8 cellular contexts compared by ENCODE assay signal in genomic region chr1:43992232-43992995, GRCh38. TPM values are rescaled to one million over a fixed set of nuclear protein-coding genes. Genes with fewer than 3 reads are reported as not detected.
A peak's percentile ranks its signal among the peaks of the same experiment; 100 is the strongest.
DNase-seq lines count a peak whose midpoint lies in the region; ATAC-seq and TF ChIP-seq lines count a peak whose summit lies in the region.

No MANE protein-coding gene starts in this region.

- H3K27me3 ChIP-seq in DOHH2 (ENCODE audit: control insufficient read depth, low read length) (no peaks in the 10 kb centered on the region), OCI-LY3 (ENCODE audit: low read depth, low read length) (no peaks in the 10 kb centered on the region), trophoblast cell (ENCODE audit: insufficient read depth, low read length) (no peaks in the 10 kb centered on the region)

- WGBS in trophoblast cell (ENCODE audit: extremely low coverage, insufficient coverage, insufficient read length): no CpG with 5 or more reads among the region's 11 CpGs

- H3K9me3 ChIP-seq in DOHH2 (ENCODE audit: control insufficient read depth, insufficient read depth, low read length) (no peaks in the 10 kb centered on the region), OCI-LY3 (ENCODE audit: insufficient read depth, low read length) (no peaks in the 10 kb centered on the region), trophoblast cell (ENCODE audit: insufficient read depth, low read depth, low read length) (peaks cover 3% of the 10 kb centered on the region)

- H3K9me2 ChIP-seq in DOHH2 (replicated peaks; ENCODE audit: control insufficient read depth, low read length): no peaks in the 10 kb centered on the region

- H3K36me3 ChIP-seq in DOHH2 (ENCODE audit: control insufficient read depth, low read length) (no peaks in the 10 kb centered on the region), OCI-LY3 (replicated peaks; ENCODE audit: low read depth, low read length) (no peaks in the 10 kb centered on the region), trophoblast cell (ENCODE audit: control insufficient read depth in 1 of 2, insufficient read depth in 2 of 2, low read length in 2 of 2) (no peaks in the 10 kb centered on the region)

- no peak overlapping the region for H3K23ac ChIP-seq in trophoblast cell (ENCODE audit: low read length)

- peak overlapping the region; percentile 96 for H3K4me2 ChIP-seq in DOHH2 (ENCODE audit: low read length)
- peak overlapping the region; percentile 99 for H3K4me2 ChIP-seq in OCI-LY3 (ENCODE audit: low read length)
- peak overlapping the region; percentile 90 for H3K4me2 ChIP-seq in trophoblast cell (ENCODE audit: low read length)

- no peak overlapping the region for H4K12ac ChIP-seq in trophoblast cell (ENCODE audit: low read depth, low read length)

- H3K14ac ChIP-seq in trophoblast cell (ENCODE audit: low read length): no peak overlapping the region

- peaks cover 9% of the 10 kb centered on the region for H3K79me1 ChIP-seq in trophoblast cell (ENCODE audit: low read length)

- H4K8ac ChIP-seq in trophoblast cell (ENCODE audit: low read depth, low read length): peak overlapping the region; percentile 5

- H3K9ac ChIP-seq in OCI-LY3 (ENCODE audit: low read length) (peak overlapping the region; percentile 65; the same call in 1 of the 2 replicates), trophoblast cell (ENCODE audit: low read length) (peak overlapping the region; percentile 33)

- H2BK120ac ChIP-seq in trophoblast cell (ENCODE audit: insufficient read depth, low read length, poor library complexity): no peak overlapping the region

- ATAC-seq in HG03045 (IDR thresholded peaks at IDR 0.05; ENCODE audit: unreplicated experiment): no peak

- no peak overlapping the region for H3K4ac ChIP-seq in trophoblast cell (ENCODE audit: low read depth, low read length)

- H3K4me1 ChIP-seq in DOHH2 (ENCODE audit: control insufficient read depth, low read length) (peaks cover 47% of the 10 kb centered on the region), OCI-LY3 (ENCODE audit: low read length) (peaks cover 16% of the 10 kb centered on the region), trophoblast cell (ENCODE audit: control insufficient read depth in 1 of 2, insufficient read depth in 2 of 2, low read length in 2 of 2) (peaks cover 7 to 9% of the 10 kb centered on the region in 2 experiments)

- H2AFZ ChIP-seq in OCI-LY3 (ENCODE audit: low read depth, low read length) (no peak overlapping the region), trophoblast cell (ENCODE audit: insufficient read depth, low read length, poor library complexity) (no peak overlapping the region)

- no peak overlapping the region for H4K91ac ChIP-seq in trophoblast cell (ENCODE audit: low read depth, low read length)

- TF ChIP-seq CTCF in DOHH2 (IDR thresholded peaks at IDR 0.05; ENCODE audit: low read depth, low read length, poor library complexity, severe bottlenecking) (no peak), OCI-LY3 (IDR thresholded peaks at IDR 0.05; ENCODE audit: low read depth, low read length) (no peak), epithelial cell of esophagus (IDR thresholded peaks at IDR 0.05; ENCODE audit: insufficient read depth, low read depth, low read length, missing control alignments) (no peak)

- H3K79me2 ChIP-seq in DOHH2 (ENCODE audit: control insufficient read depth, low read length): no peaks in the 10 kb centered on the region
- H3K79me2 ChIP-seq in OCI-LY3 (ENCODE audit: low read length): no peaks in the 10 kb centered on the region
- H3K79me2 ChIP-seq in trophoblast cell (ENCODE audit: control insufficient read depth, insufficient read depth, low read length, poor library complexity): peaks cover 2% of the 10 kb centered on the region

- no peak overlapping the region for H2AK5ac ChIP-seq in trophoblast cell (ENCODE audit: low read length)

- no peak for DNase-seq in epithelial cell of esophagus (ENCODE audit: low read depth)
- DNase-seq in trophoblast cell: peak; percentile 86 to 88
- no peak for DNase-seq in NCI-H1436 treated with DMSO at 0.1 percent for 48 hours (lab: John Stamatoyannopoulos, UW)
- no peak for DNase-seq in stimulated activated CD4-positive, alpha-beta T cell treated with anti-CD3 and anti-CD28 coated beads, Interleukin-4, amount 100 ng/mL, for 1 hour
- DNase-seq in mucosa of gallbladder (ENCODE audit: low spot score): no peak

- H2BK12ac ChIP-seq in trophoblast cell (ENCODE audit: low read length): no peak overlapping the region

- H4K20me1 ChIP-seq in DOHH2 (ENCODE audit: control insufficient read depth, insufficient read depth, low read depth, low read length) (no peaks in the 10 kb centered on the region), OCI-LY3 (ENCODE audit: insufficient read depth, low read length) (no peaks in the 10 kb centered on the region)

- no peak overlapping the region for H2BK5ac ChIP-seq in trophoblast cell (ENCODE audit: low read depth, low read length, poor library complexity)

- H3K27ac ChIP-seq in DOHH2 (ENCODE audit: low read depth, low read length) (no peak overlapping the region), OCI-LY3 (ENCODE audit: low read length) (no peak overlapping the region), trophoblast cell (ENCODE audit: low read depth, low read length) (no peak overlapping the region)

- H3K18ac ChIP-seq in trophoblast cell (ENCODE audit: low read length): no peak overlapping the region

- H3F3A ChIP-seq in DOHH2 (ENCODE audit: control insufficient read depth, insufficient read depth): peaks cover 15% of the 10 kb centered on the region

- H3K4me3 ChIP-seq in DOHH2 (ENCODE audit: low read length) (peak overlapping the region; percentile 73), OCI-LY3 (ENCODE audit: low read length) (peak overlapping the region; percentile 84), epithelial cell of esophagus (ENCODE audit: low read length) (peak overlapping the region; percentile 62), trophoblast cell (ENCODE audit: low read depth, low read length) (peak overlapping the region; percentile 86)

RNA-seq across cellular contexts. Expression of gene CCDC24, which starts 1.0 kb away (rescaled TPM):
- 2.4 TPM in 2 replicates for polyA plus RNA-seq in trophoblast cell (2013)
- 39.9 TPM for total RNA-seq in mucosa of gallbladder

RNA-seq across cellular contexts. Expression of gene B4GALT2, which starts 13.4 kb away (rescaled TPM):
- 32.4 and 35.1 TPM in 2 replicates for polyA plus RNA-seq in trophoblast cell (2013)
- total RNA-seq in mucosa of gallbladder: 23.4 TPM

RNA-seq across cellular contexts. Expression of gene ATP6V0B, which starts 17.7 kb away (rescaled TPM):
- polyA plus RNA-seq in trophoblast cell (2013): 71.6 and 76.4 TPM in 2 replicates
- total RNA-seq in mucosa of gallbladder: 138 TPM

RNA-seq across cellular contexts. Expression of gene DPH2, which starts 22.6 kb away (rescaled TPM):
- 11.7 and 12.3 TPM in 2 replicates for polyA plus RNA-seq in trophoblast cell (2013)
- total RNA-seq in mucosa of gallbladder: 16.6 TPM

RNA-seq across cellular contexts. Expression of gene SLC6A9, which starts 38.8 kb away (rescaled TPM):
- 9.9 and 10.8 TPM in 2 replicates for polyA plus RNA-seq in trophoblast cell (2013)
- 5.6 TPM for total RNA-seq in mucosa of gallbladder

Comparison
In these comparisons a context has a peak if more than half of its experiments do, and no peak if none do; other contexts are left out.
1. DNase-seq: peak in trophoblast cell (2 of 2); none in epithelial cell of esophagus (single experiment), NCI-H1436 treated with DMSO at 0.1 percent for 48 hours (single experiment), stimulated activated CD4-positive, alpha-beta T cell treated with anti-CD3 and anti-CD28 coated beads, Interleukin-4, amount 100 ng/mL, for 1 hour (single experiment) and mucosa of gallbladder (single experiment).
2. Peak in every context shown above with its lines, with median percentiles within 50 percentile points of each other: H3K4me2 ChIP-seq and H3K4me3 ChIP-seq.